Comparison of ENCODE assay signal across 7 cellular contexts in the genomic region with DNA sequence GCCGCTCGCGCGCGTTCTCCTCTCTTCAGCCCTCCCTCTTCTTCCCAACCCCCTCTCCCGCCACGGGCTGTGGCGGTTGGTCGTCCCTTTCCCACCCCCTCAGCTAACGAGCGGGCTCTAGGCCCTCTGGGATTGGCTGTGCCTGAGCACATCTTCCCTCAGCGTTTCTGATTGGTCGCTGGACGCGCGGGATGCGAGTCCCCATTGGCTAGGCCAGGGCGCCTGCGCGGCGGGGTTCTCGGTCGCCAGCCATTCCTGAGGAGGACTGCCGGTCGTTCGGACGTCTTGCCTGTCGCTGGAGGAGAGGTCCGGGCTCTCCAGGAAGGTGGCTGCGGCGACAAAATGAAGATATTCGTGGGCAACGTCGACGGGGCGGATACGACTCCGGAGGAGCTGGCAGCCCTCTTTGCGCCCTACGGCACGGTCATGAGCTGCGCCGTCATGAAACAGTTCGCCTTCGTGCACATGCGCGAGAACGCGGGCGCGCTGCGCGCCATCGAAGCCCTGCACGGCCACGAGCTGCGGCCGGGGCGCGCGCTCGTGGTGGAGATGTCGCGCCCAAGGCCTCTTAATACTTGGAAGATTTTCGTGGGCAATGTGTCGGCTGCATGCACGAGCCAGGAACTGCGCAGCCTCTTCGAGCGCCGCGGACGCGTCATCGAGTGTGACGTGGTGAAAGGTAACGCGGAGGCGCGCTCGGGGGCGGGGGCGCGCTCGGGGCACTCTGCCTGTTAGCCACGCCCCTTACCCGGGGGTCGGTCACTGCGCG. TPM values are rescaled to one million over a fixed set of nuclear protein-coding genes. Genes with fewer than 3 reads are reported as not detected.
DNase-seq lines count a peak whose midpoint lies in the region; ATAC-seq, FAIRE-seq and TF ChIP-seq lines count a peak whose summit lies in the region.

A gene with protein sequence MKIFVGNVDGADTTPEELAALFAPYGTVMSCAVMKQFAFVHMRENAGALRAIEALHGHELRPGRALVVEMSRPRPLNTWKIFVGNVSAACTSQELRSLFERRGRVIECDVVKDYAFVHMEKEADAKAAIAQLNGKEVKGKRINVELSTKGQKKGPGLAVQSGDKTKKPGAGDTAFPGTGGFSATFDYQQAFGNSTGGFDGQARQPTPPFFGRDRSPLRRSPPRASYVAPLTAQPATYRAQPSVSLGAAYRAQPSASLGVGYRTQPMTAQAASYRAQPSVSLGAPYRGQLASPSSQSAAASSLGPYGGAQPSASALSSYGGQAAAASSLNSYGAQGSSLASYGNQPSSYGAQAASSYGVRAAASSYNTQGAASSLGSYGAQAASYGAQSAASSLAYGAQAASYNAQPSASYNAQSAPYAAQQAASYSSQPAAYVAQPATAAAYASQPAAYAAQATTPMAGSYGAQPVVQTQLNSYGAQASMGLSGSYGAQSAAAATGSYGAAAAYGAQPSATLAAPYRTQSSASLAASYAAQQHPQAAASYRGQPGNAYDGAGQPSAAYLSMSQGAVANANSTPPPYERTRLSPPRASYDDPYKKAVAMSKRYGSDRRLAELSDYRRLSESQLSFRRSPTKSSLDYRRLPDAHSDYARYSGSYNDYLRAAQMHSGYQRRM (plus strand): TSS at position 252 of the 769 bp plus-strand sequence. CDS start 91 bp downstream, at position 343.

- DNase-seq in GM18507 (ENCODE audit: extremely low spot score, insufficient read length, low read depth) (peak; percentile 98), NCI-H2029 treated with DMSO at 0.1 percent for 48 hours (lab: John Stamatoyannopoulos, UW) (peak; percentile 98), T-helper 9 cell (peak; percentile 98), astrocyte of the cerebellum (ENCODE audit: low read depth) (peak; percentile 98), hepatic stellate cell (ENCODE audit: low spot score) (peak; percentile 100), renal cortical epithelial cell (ENCODE audit: low read depth) (peak; percentile 97)

- FAIRE-seq in GM18507 (lab: Jason Lieb, UNC), result peak; percentile 93

- ATAC-seq in HG02981 (IDR thresholded peaks at IDR 0.05; ENCODE audit: unreplicated experiment), result peak; percentile 91

- in situ Hi-C loops in astrocyte of the cerebellum (cut with HindIII; ENCODE audit: low sequenced_read_pairs), result no loop called here

- TF ChIP-seq CTCF in astrocyte of the cerebellum (IDR thresholded peaks at IDR 0.05; ENCODE audit: low read depth, low read length, missing control alignments), result no peak

- H3K4me3 ChIP-seq in astrocyte of the cerebellum (ENCODE audit: low read depth, low read length), result peak within 1 kb of the TSS; percentile 95

RNA-seq across cellular contexts. Expression of the gene that starts here (rescaled TPM):
- total RNA-seq in renal cortical epithelial cell, result 17.9 and 36.4 TPM in 2 replicates

Comparison
In these comparisons a context has a peak if more than half of its experiments do, and no peak if none do; other contexts are left out.
1. Peak in every context shown above with its lines: DNase-seq, ATAC-seq and H3K4me3 ChIP-seq.